In genomic region chr12:48000878-48001321, GRCh38 we compare ENCODE assay signal across 8 cellular contexts. TPM values are rescaled to one million over a fixed set of nuclear protein-coding genes. Genes with fewer than 3 reads are reported as not detected.
DNase-seq lines count a peak whose midpoint lies in the region; ATAC-seq and TF ChIP-seq lines count a peak whose summit lies in the region.

No MANE protein-coding gene starts in this region.

- H3K27me3 Mint-ChIP-seq in Calu3 (ENCODE audit: unreplicated experiment), result peaks cover 98% of the 10 kb centered on the region
- peaks cover 85% of the 10 kb centered on the region for H3K27me3 Mint-ChIP-seq in activated naive CD8-positive, alpha-beta T cell treated with anti-CD3 and anti-CD28 coated beads, Interleukin-2, amount 50 U/mL, for 24 hours

- CTCF ChIA-PET in Calu3 (lab: Charles Lee), result no interaction called here

- DNase-seq in Calu3, result peak; percentile 8
- peak; percentile 28 for DNase-seq in LoVo (ENCODE audit: low spot score)
- no peak for DNase-seq in activated naive CD8-positive, alpha-beta T cell treated with anti-CD3 and anti-CD28 coated beads, Interleukin-2, amount 50 U/mL, for 24 hours
- no peak for DNase-seq in iPS DF 6.9 (ENCODE audit: low read depth, low spot score)
- DNase-seq in spleen, result peak; percentile 56
- no peak for DNase-seq in NCI-H1048 (lab: John Stamatoyannopoulos, UW)

- H3K36me3 ChIP-seq in iPS DF 6.9 (ENCODE audit: control insufficient read depth, insufficient read depth, low read length) (no peaks in the 10 kb centered on the region), spleen (no peaks in the 10 kb centered on the region)

- H3K9me3 Mint-ChIP-seq in Calu3 (ENCODE audit: low read depth, unreplicated experiment), result no peaks in the 10 kb centered on the region
- no peaks in the 10 kb centered on the region for H3K9me3 Mint-ChIP-seq in activated naive CD8-positive, alpha-beta T cell treated with anti-CD3 and anti-CD28 coated beads, Interleukin-2, amount 50 U/mL, for 24 hours

- ATAC-seq in activated naive CD8-positive, alpha-beta T cell treated with anti-CD3 and anti-CD28 coated beads, Interleukin-2, amount 50 U/mL, for 24 hours, result peak; percentile 25
- ATAC-seq in GM18861 (IDR thresholded peaks at IDR 0.05; ENCODE audit: unreplicated experiment), result no peak
- ATAC-seq in GM18519 (IDR thresholded peaks at IDR 0.05; ENCODE audit: low FRiP score, unreplicated experiment), result no peak

- no CpG with 5 or more reads among the region's 11 CpGs for WGBS in iPS DF 6.9 (ENCODE audit: insufficient coverage, insufficient read length)
- 18 to 22% (median 19%) methylated on average over 11 of the region's 11 CpGs for WGBS in spleen, 5 donors

- no TSS peak for BruUV-seq in Calu3 (replicated peaks; lab: Mats Ljungman, UMichigan)

- no peak for TF ChIP-seq POLR2A in spleen (IDR thresholded peaks at IDR 0.05)

- peak overlapping the region; percentile 64 for H3K4me3 Mint-ChIP-seq in Calu3 (ENCODE audit: low read depth, unreplicated experiment)
- peak overlapping the region; percentile 70 for H3K4me3 Mint-ChIP-seq in activated naive CD8-positive, alpha-beta T cell treated with anti-CD3 and anti-CD28 coated beads, Interleukin-2, amount 50 U/mL, for 24 hours

- no peaks in the 10 kb centered on the region for H3K4me1 Mint-ChIP-seq in Calu3 (ENCODE audit: low read depth, unreplicated experiment)
- H3K4me1 Mint-ChIP-seq in activated naive CD8-positive, alpha-beta T cell treated with anti-CD3 and anti-CD28 coated beads, Interleukin-2, amount 50 U/mL, for 24 hours, result peaks cover 33% of the 10 kb centered on the region

- no peaks in the 10 kb centered on the region for H3K9me3 ChIP-seq in iPS DF 6.9 (ENCODE audit: control insufficient read depth, insufficient read depth, low read length)
- no peaks in the 10 kb centered on the region for H3K9me3 ChIP-seq in spleen

- peak overlapping the region; percentile 21; the same call in 1 of the 2 replicates for H3K4me3 ChIP-seq in iPS DF 6.9 (ENCODE audit: low read length)
- H3K4me3 ChIP-seq in spleen, result peak overlapping the region in 3 of 8 donors; percentile 38 to 67 (median 41)

- peaks cover 69% of the 10 kb centered on the region for H3K27me3 ChIP-seq in iPS DF 6.9 (ENCODE audit: control insufficient read depth, insufficient read depth, low read length)
- H3K27me3 ChIP-seq in spleen (replicated peaks in 1 of 7), result peaks cover 20 to 91% (median 57%) of the 10 kb centered on the region in 7 donors

- intact Hi-C loops in Calu3 (cut with micrococcal nuclease; ENCODE audit: unreplicated experiment), result no loop called here
- intact Hi-C loops in spleen (cut with DNase I; ENCODE audit: low total_unique reads), result no loop called here

- H3K27ac ChIP-seq in iPS DF 6.9 (ENCODE audit: low read length), result no peak overlapping the region
- no peak overlapping the region for H3K27ac ChIP-seq in spleen

- no peak for TF ChIP-seq CTCF in Calu3 (IDR thresholded peaks at IDR 0.05; ENCODE audit: unreplicated experiment)
- TF ChIP-seq CTCF in spleen (IDR thresholded peaks at IDR 0.05 in 8 of 11, conservative IDR thresholded peaks at IDR 0.05 in 3 of 11), result no peak

- H3K4me1 ChIP-seq in iPS DF 6.9 (ENCODE audit: control insufficient read depth, insufficient read depth, low read length) (peaks cover 7% of the 10 kb centered on the region), spleen (peaks cover 38 to 49% (median 46%) of the 10 kb centered on the region in 6 donors)

- no peak overlapping the region for H3K27ac Mint-ChIP-seq in Calu3 (ENCODE audit: unreplicated experiment)
- H3K27ac Mint-ChIP-seq in activated naive CD8-positive, alpha-beta T cell treated with anti-CD3 and anti-CD28 coated beads, Interleukin-2, amount 50 U/mL, for 24 hours, result no peak overlapping the region

- peaks cover 8% of the 10 kb centered on the region for H3K36me3 Mint-ChIP-seq in Calu3 (ENCODE audit: insufficient read depth, unreplicated experiment)
- no peaks in the 10 kb centered on the region for H3K36me3 Mint-ChIP-seq in activated naive CD8-positive, alpha-beta T cell treated with anti-CD3 and anti-CD28 coated beads, Interleukin-2, amount 50 U/mL, for 24 hours (ENCODE audit: low read depth)

RNA-seq across cellular contexts. Expression of gene COL2A1, which starts 3.4 kb away (rescaled TPM):
- total RNA-seq in Calu3 (2022), result 0.50 TPM in 1 of 2 replicates, not detected in the other
- total RNA-seq in spleen, result under 1 TPM in 3 of 7 donors, not detected in 4; 0.37 to 0.49 (median 0.47) TPM
- not detected for polyA plus RNA-seq in spleen

RNA-seq across cellular contexts. Expression of gene TMEM106C, which starts 37.5 kb away (rescaled TPM):
- total RNA-seq in Calu3 (2022) (67.2 and 77.3 TPM in 2 replicates), spleen (100 to 1,000 TPM in 4 of 7 donors, 10 to 100 TPM in 3; 37.6 to 124 (median 109) TPM)
- 10 to 100 TPM; 30.1 to 49.1 (median 40.2) TPM for polyA plus RNA-seq in spleen

Comparison
In these comparisons a context has a peak if more than half of its experiments do, and no peak if none do; other contexts are left out.
1. DNase-seq: peak in Calu3 (single experiment), LoVo (single experiment) and spleen (single experiment); none in activated naive CD8-positive, alpha-beta T cell treated with anti-CD3 and anti-CD28 coated beads, Interleukin-2, amount 50 U/mL, for 24 hours (single experiment), iPS DF 6.9 (single experiment) and NCI-H1048 (single experiment).